1 cellular context compared by ENCODE assay signal in genomic region chr10:44978570-44979280, GRCh38.
A peak's percentile ranks its signal among the peaks of the same experiment; 100 is the strongest.
TF ChIP-seq lines count a peak whose summit lies in the region.

Gene DEPP1, minus strand, starts transcription at chr10:44978809. Its CDS starts 779 bp downstream, at chr10:44978030.

TF ChIP-seq in HepG2, 621 proteins besides CTCF, POLR2A, EP300 and RAD21 (continued from another document and continues in another):
- TF ChIP-seq, protein P1, sequence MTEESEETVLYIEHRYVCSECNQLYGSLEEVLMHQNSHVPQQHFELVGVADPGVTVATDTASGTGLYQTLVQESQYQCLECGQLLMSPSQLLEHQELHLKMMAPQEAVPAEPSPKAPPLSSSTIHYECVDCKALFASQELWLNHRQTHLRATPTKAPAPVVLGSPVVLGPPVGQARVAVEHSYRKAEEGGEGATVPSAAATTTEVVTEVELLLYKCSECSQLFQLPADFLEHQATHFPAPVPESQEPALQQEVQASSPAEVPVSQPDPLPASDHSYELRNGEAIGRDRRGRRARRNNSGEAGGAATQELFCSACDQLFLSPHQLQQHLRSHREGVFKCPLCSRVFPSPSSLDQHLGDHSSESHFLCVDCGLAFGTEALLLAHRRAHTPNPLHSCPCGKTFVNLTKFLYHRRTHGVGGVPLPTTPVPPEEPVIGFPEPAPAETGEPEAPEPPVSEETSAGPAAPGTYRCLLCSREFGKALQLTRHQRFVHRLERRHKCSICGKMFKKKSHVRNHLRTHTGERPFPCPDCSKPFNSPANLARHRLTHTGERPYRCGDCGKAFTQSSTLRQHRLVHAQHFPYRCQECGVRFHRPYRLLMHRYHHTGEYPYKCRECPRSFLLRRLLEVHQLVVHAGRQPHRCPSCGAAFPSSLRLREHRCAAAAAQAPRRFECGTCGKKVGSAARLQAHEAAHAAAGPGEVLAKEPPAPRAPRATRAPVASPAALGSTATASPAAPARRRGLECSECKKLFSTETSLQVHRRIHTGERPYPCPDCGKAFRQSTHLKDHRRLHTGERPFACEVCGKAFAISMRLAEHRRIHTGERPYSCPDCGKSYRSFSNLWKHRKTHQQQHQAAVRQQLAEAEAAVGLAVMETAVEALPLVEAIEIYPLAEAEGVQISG (CRISPR knock-in tag; IDR thresholded peaks at IDR 0.05), result peak; percentile 82
- TF ChIP-seq, protein P2, sequence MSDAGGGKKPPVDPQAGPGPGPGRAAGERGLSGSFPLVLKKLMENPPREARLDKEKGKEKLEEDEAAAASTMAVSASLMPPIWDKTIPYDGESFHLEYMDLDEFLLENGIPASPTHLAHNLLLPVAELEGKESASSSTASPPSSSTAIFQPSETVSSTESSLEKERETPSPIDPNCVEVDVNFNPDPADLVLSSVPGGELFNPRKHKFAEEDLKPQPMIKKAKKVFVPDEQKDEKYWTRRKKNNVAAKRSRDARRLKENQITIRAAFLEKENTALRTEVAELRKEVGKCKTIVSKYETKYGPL (CRISPR knock-in tag; IDR thresholded peaks at IDR 0.05), result no peak
- no peak for TF ChIP-seq ZNF792 (CRISPR knock-in tag; IDR thresholded peaks at IDR 0.05)
- peak; percentile 61; the same call in 1 of the 2 replicates for TF ChIP-seq ELF1 (CRISPR knock-in tag; IDR thresholded peaks at IDR 0.05)
- 0 out of 2 replicates have a peak, but pooled peaks have one; percentile 63 for TF ChIP-seq DNMT3B (CRISPR knock-in tag; conservative IDR thresholded peaks at IDR 0.05)
- no peak for TF ChIP-seq SNAPC4 (CRISPR knock-in tag; IDR thresholded peaks at IDR 0.05)
- no peak for TF ChIP-seq RORA (CRISPR knock-in tag; IDR thresholded peaks at IDR 0.05)
- TF ChIP-seq, protein P3, sequence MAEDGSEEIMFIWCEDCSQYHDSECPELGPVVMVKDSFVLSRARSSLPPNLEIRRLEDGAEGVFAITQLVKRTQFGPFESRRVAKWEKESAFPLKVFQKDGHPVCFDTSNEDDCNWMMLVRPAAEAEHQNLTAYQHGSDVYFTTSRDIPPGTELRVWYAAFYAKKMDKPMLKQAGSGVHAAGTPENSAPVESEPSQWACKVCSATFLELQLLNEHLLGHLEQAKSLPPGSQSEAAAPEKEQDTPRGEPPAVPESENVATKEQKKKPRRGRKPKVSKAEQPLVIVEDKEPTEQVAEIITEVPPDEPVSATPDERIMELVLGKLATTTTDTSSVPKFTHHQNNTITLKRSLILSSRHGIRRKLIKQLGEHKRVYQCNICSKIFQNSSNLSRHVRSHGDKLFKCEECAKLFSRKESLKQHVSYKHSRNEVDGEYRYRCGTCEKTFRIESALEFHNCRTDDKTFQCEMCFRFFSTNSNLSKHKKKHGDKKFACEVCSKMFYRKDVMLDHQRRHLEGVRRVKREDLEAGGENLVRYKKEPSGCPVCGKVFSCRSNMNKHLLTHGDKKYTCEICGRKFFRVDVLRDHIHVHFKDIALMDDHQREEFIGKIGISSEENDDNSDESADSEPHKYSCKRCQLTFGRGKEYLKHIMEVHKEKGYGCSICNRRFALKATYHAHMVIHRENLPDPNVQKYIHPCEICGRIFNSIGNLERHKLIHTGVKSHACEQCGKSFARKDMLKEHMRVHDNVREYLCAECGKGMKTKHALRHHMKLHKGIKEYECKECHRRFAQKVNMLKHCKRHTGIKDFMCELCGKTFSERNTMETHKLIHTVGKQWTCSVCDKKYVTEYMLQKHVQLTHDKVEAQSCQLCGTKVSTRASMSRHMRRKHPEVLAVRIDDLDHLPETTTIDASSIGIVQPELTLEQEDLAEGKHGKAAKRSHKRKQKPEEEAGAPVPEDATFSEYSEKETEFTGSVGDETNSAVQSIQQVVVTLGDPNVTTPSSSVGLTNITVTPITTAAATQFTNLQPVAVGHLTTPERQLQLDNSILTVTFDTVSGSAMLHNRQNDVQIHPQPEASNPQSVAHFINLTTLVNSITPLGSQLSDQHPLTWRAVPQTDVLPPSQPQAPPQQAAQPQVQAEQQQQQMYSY (CRISPR knock-in tag; IDR thresholded peaks at IDR 0.05), result no peak
- no peak for TF ChIP-seq SMARCC2 (IDR thresholded peaks at IDR 0.05)
- peak; percentile 22; the same call in 1 of the 2 replicates for TF ChIP-seq ZBTB33 (CRISPR knock-in tag; IDR thresholded peaks at IDR 0.05)
- TF ChIP-seq, protein P4, sequence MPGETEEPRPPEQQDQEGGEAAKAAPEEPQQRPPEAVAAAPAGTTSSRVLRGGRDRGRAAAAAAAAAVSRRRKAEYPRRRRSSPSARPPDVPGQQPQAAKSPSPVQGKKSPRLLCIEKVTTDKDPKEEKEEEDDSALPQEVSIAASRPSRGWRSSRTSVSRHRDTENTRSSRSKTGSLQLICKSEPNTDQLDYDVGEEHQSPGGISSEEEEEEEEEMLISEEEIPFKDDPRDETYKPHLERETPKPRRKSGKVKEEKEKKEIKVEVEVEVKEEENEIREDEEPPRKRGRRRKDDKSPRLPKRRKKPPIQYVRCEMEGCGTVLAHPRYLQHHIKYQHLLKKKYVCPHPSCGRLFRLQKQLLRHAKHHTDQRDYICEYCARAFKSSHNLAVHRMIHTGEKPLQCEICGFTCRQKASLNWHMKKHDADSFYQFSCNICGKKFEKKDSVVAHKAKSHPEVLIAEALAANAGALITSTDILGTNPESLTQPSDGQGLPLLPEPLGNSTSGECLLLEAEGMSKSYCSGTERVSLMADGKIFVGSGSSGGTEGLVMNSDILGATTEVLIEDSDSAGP (CRISPR knock-in tag; IDR thresholded peaks at IDR 0.05; ENCODE audit: borderline replicate concordance), result peak; percentile 60
- TF ChIP-seq KLF9 (CRISPR knock-in tag; IDR thresholded peaks at IDR 0.05; ENCODE audit: low read depth), result peak; percentile 89; the same call in 1 of the 2 replicates
- peak; percentile 50 for TF ChIP-seq ZNF770 (CRISPR knock-in tag; IDR thresholded peaks at IDR 0.05)
- TF ChIP-seq NPAS2 (CRISPR knock-in tag; IDR thresholded peaks at IDR 0.05; ENCODE audit: borderline replicate concordance), result no peak
- no peak for TF ChIP-seq HOXA7 (CRISPR knock-in tag; IDR thresholded peaks at IDR 0.05)
- TF ChIP-seq RELA (CRISPR knock-in tag; IDR thresholded peaks at IDR 0.05), result peak; percentile 60; the same call in 1 of the 2 replicates
- TF ChIP-seq, protein P5, sequence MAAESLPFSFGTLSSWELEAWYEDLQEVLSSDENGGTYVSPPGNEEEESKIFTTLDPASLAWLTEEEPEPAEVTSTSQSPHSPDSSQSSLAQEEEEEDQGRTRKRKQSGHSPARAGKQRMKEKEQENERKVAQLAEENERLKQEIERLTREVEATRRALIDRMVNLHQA (CRISPR knock-in tag; IDR thresholded peaks at IDR 0.05), result no peak
- TF ChIP-seq ZNF546 (CRISPR knock-in tag; conservative IDR thresholded peaks at IDR 0.05), result no peak
- TF ChIP-seq ZNF761 (CRISPR knock-in tag; conservative IDR thresholded peaks at IDR 0.05), result no peak; the same call in 1 of the 2 replicates
- TF ChIP-seq MXI1 (IDR thresholded peaks at IDR 0.05; ENCODE audit: borderline replicate concordance, low read depth, low read length), result peak; percentile 85; the same call in 2 of the 3 replicates
- TF ChIP-seq, protein P6, sequence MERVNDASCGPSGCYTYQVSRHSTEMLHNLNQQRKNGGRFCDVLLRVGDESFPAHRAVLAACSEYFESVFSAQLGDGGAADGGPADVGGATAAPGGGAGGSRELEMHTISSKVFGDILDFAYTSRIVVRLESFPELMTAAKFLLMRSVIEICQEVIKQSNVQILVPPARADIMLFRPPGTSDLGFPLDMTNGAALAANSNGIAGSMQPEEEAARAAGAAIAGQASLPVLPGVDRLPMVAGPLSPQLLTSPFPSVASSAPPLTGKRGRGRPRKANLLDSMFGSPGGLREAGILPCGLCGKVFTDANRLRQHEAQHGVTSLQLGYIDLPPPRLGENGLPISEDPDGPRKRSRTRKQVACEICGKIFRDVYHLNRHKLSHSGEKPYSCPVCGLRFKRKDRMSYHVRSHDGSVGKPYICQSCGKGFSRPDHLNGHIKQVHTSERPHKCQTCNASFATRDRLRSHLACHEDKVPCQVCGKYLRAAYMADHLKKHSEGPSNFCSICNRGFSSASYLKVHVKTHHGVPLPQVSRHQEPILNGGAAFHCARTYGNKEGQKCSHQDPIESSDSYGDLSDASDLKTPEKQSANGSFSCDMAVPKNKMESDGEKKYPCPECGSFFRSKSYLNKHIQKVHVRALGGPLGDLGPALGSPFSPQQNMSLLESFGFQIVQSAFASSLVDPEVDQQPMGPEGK (CRISPR knock-in tag; IDR thresholded peaks at IDR 0.05), result peak; percentile 90
- TF ChIP-seq TCF7L2 (IDR thresholded peaks at IDR 0.05; ENCODE audit: low read depth, low read length), result no peak
- no peak for TF ChIP-seq CCAR2 (optimal IDR thresholded peaks at IDR 0.05; ENCODE audit: low read depth, low read length)
- TF ChIP-seq NONO (IDR thresholded peaks at IDR 0.05), result no peak
- 0 out of 2 replicates have a peak, but pooled peaks have one; percentile 30 for TF ChIP-seq NONO (CRISPR knock-in tag; conservative IDR thresholded peaks at IDR 0.05)
- peak; percentile 44 for TF ChIP-seq ZNF652 (CRISPR knock-in tag; IDR thresholded peaks at IDR 0.05; ENCODE audit: borderline replicate concordance, low read depth)
- TF ChIP-seq, protein P7, sequence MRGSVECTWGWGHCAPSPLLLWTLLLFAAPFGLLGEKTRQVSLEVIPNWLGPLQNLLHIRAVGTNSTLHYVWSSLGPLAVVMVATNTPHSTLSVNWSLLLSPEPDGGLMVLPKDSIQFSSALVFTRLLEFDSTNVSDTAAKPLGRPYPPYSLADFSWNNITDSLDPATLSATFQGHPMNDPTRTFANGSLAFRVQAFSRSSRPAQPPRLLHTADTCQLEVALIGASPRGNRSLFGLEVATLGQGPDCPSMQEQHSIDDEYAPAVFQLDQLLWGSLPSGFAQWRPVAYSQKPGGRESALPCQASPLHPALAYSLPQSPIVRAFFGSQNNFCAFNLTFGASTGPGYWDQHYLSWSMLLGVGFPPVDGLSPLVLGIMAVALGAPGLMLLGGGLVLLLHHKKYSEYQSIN (CRISPR knock-in tag; IDR thresholded peaks at IDR 0.05; ENCODE audit: borderline replicate concordance), result no peak
- TF ChIP-seq DR1 (CRISPR knock-in tag; IDR thresholded peaks at IDR 0.05), result no peak; the same call in 1 of the 2 replicates
- no peak for TF ChIP-seq REXO4 (CRISPR knock-in tag; IDR thresholded peaks at IDR 0.05; ENCODE audit: borderline replicate concordance)
- no peak; the same call in 1 of the 2 replicates for TF ChIP-seq HHEX (CRISPR knock-in tag; IDR thresholded peaks at IDR 0.05)
- peak; percentile 78; the same call in 1 of the 2 replicates for TF ChIP-seq NFATC3 (CRISPR knock-in tag; IDR thresholded peaks at IDR 0.05)
- TF ChIP-seq ZSCAN20 (CRISPR knock-in tag; IDR thresholded peaks at IDR 0.05; ENCODE audit: borderline replicate concordance), result no peak
- no peak for TF ChIP-seq CREB1 (IDR thresholded peaks at IDR 0.05)
- no peak for TF ChIP-seq CREB1 (CRISPR knock-in tag; IDR thresholded peaks at IDR 0.05)
- TF ChIP-seq ZNF556 (CRISPR knock-in tag; IDR thresholded peaks at IDR 0.05; ENCODE audit: borderline replicate concordance), result peak; percentile 69; the same call in 1 of the 2 replicates
